Comparison of ENCODE assay signal across 16 cellular contexts in genomic region chr3:70829101-70829500, GRCh38.
DNase-seq lines count a peak whose midpoint lies in the region; ATAC-seq and TF ChIP-seq lines count a peak whose summit lies in the region.
"Had no signal": no experiment of that assay in that cellular context is flagged by ENCODE, and none has a peak within 500 bp of the region (broad histone marks: within the 10 kb centered on the region; RNA-seq: fewer than 3 reads in every experiment).

No MANE protein-coding gene starts in this region.

- in situ Hi-C loops in IMR-90 (cut with MboI; ENCODE audit: low sequenced_read_pairs): no loop called here

- H3K4me1 Mint-ChIP-seq in stimulated activated effector memory CD8-positive, alpha-beta T cell treated with anti-CD3 and anti-CD28 coated beads, Interleukin-12 subunit alpha, Interleukin-12 subunit beta, amount 100 ng/mL, for 72 hours: no peaks in the 10 kb centered on the region
- no peaks in the 10 kb centered on the region for H3K4me1 Mint-ChIP-seq in natural killer cell
- H3K4me1 Mint-ChIP-seq: activated CD4-positive, alpha-beta T cell treated with anti-CD3 and anti-CD28 coated beads for 36 hours had no signal

- H2AFZ ChIP-seq in IMR-90 (replicated peaks; ENCODE audit: low read length, poor library complexity): no peak overlapping the region

- H2BK20ac ChIP-seq in IMR-90 (ENCODE audit: low read depth, low read length): peak overlapping the region; percentile 60

- peak overlapping the region; percentile 29 for H3K18ac ChIP-seq in IMR-90 (ENCODE audit: low read depth, low read length)

- CTCF ChIA-PET in IMR-90 (lab: Yijun Ruan, JAX) (interaction anchor here (0.9 kb wide), 1 partner anchor 16 kb away, joined by 3 read pairs; no protein-coding TSS in a partner anchor), HEK293T (lab: Yijun Ruan, JAX) (no interaction called here)

- dilution Hi-C loops in IMR-90 (cut with HindIII; ENCODE audit: low sequenced_read_pairs, unreplicated experiment): no loop called here

- no CpG with 5 or more reads among the region's 6 CpGs for WGBS in IMR-90 (ENCODE audit: extremely low coverage in 2 of 2, insufficient read length in 1 of 2), 2 experiments

- H3K27me3 ChIP-seq in IMR-90 (ENCODE audit: control insufficient read depth, insufficient read depth, low read length): no peaks in the 10 kb centered on the region
- H3K27me3 ChIP-seq: BLaER1, uterus had no signal

- H4K8ac ChIP-seq in IMR-90 (ENCODE audit: low read depth in 2 of 2, low read length in 2 of 2): peak overlapping the region in 1 of 2 experiments; percentile 37; a peak in 3 of 4 replicates

- no peaks in the 10 kb centered on the region for H3K79me1 ChIP-seq in IMR-90 (ENCODE audit: low read depth in 1 of 2, low read length in 2 of 2)

- POLR2A ChIA-PET in IMR-90 (lab: Charles Lee; ENCODE audit: unreplicated experiment): no interaction called here
- POLR2A ChIA-PET in HEK293T (lab: Yijun Ruan, JAX): no interaction called here

- H2BK120ac ChIP-seq in IMR-90 (ENCODE audit: low read depth, low read length): peak overlapping the region; percentile 36

- peak overlapping the region; percentile 23; the same call in 1 of the 3 replicates for H2BK15ac ChIP-seq in IMR-90 (ENCODE audit: low read depth, low read length)

- TF ChIP-seq CTCF in IMR-90 (conservative IDR thresholded peaks at IDR 0.05; ENCODE audit: low read depth, low read length): no peak
- no peak for TF ChIP-seq CTCF in omental fat pad (IDR thresholded peaks at IDR 0.05)
- TF ChIP-seq CTCF in natural killer cell (IDR thresholded peaks at IDR 0.05): no peak

- H2AK9ac ChIP-seq in IMR-90 (replicated peaks; ENCODE audit: low read depth, low read length, poor library complexity): no peak overlapping the region

- H3K4me3 Mint-ChIP-seq in stimulated activated effector memory CD8-positive, alpha-beta T cell treated with anti-CD3 and anti-CD28 coated beads, Interleukin-12 subunit alpha, Interleukin-12 subunit beta, amount 100 ng/mL, for 72 hours: no peak overlapping the region
- no peak overlapping the region for H3K4me3 Mint-ChIP-seq in natural killer cell
- H3K4me3 Mint-ChIP-seq: activated CD4-positive, alpha-beta T cell treated with anti-CD3 and anti-CD28 coated beads for 36 hours; activated T-cell treated with anti-CD3 and anti-CD28 coated beads, Interleukin-2, amount 50 U/mL, for 24 hours had no signal

- DNase-seq in AG08396 (ENCODE audit: low spot score) (peak; percentile 43), IMR-90 (peak; percentile 88), dermis microvascular lymphatic vessel endothelial cell (ENCODE audit: low read depth in 2 of 2) (peak; percentile 47 to 91), omental fat pad (ENCODE audit: low spot score) (no peak), natural killer cell (no peak), HEK293T (ENCODE audit: extremely low spot score) (no peak)
- no peak for DNase-seq in stimulated activated effector memory CD8-positive, alpha-beta T cell treated with anti-CD3 and anti-CD28 coated beads, Interleukin-12 subunit alpha, Interleukin-12 subunit beta, amount 100 ng/mL, for 72 hours (ENCODE audit: low spot score in 2 of 2)
- DNase-seq: activated CD4-positive, alpha-beta T cell treated with anti-CD3 and anti-CD28 coated beads for 36 hours; activated T-cell treated with anti-CD3 and anti-CD28 coated beads, Interleukin-2, amount 50 U/mL, for 24 hours; amygdala; mesendoderm; posterior cingulate gyrus; stimulated activated CD4-positive, alpha-beta T cell treated with anti-CD3 and anti-CD28 coated beads, Interleukin-1b, Interleukin-23, amount 100 ng/mL, for 48 hours had no signal

- H3K9me1 ChIP-seq in IMR-90 (ENCODE audit: insufficient read depth, low read length): peaks cover 10% of the 10 kb centered on the region; the same call in 1 of the 2 replicates

- H3K27ac ChIP-seq in IMR-90 (ENCODE audit: insufficient read depth, low read length): peak overlapping the region; percentile 64
- H3K27ac ChIP-seq: BLaER1, uterus had no signal

- ATAC-seq in IMR-90 (ENCODE audit: low read depth) (peak; percentile 78), omental fat pad (ENCODE audit: low FRiP score) (peak; percentile 80), GM21619 (IDR thresholded peaks at IDR 0.05; ENCODE audit: unreplicated experiment) (no peak), natural killer cell (no peak)
- no peak for ATAC-seq in stimulated activated effector memory CD8-positive, alpha-beta T cell treated with anti-CD3 and anti-CD28 coated beads, Interleukin-12 subunit alpha, Interleukin-12 subunit beta, amount 100 ng/mL, for 72 hours
- ATAC-seq: activated CD4-positive, alpha-beta T cell treated with anti-CD3 and anti-CD28 coated beads for 36 hours had no signal

- peak overlapping the region; percentile 46 for H3K4me2 ChIP-seq in IMR-90 (ENCODE audit: low read depth, low read length)
- H3K4me2 ChIP-seq: BLaER1 had no signal

- no peak overlapping the region for H3K56ac ChIP-seq in IMR-90 (ENCODE audit: extremely low read depth, insufficient read depth, low read length)

- peaks cover 2% of the 10 kb centered on the region; the same call in 1 of the 2 replicates for H3K9me3 ChIP-seq in IMR-90 (ENCODE audit: control insufficient read depth, insufficient read depth, low read length)
- H3K9me3 ChIP-seq: BLaER1, uterus had no signal

- H2BK5ac ChIP-seq in IMR-90 (ENCODE audit: low read depth, low read length, poor library complexity, severe bottlenecking): peak overlapping the region; percentile 73

- H3K14ac ChIP-seq in IMR-90 (replicated peaks; ENCODE audit: low read depth, low read length): peak overlapping the region; percentile 55; the same call in 1 of the 2 replicates

- no peak overlapping the region; the same call in 1 of the 2 replicates for H4K91ac ChIP-seq in IMR-90 (ENCODE audit: insufficient read depth, low read depth, low read length)

- H3K36me3 ChIP-seq in IMR-90 (ENCODE audit: control insufficient read depth, insufficient read depth, low read length): no peaks in the 10 kb centered on the region
- H3K36me3 ChIP-seq: BLaER1, uterus had no signal

- H3K36me3 Mint-ChIP-seq in stimulated activated effector memory CD8-positive, alpha-beta T cell treated with anti-CD3 and anti-CD28 coated beads, Interleukin-12 subunit alpha, Interleukin-12 subunit beta, amount 100 ng/mL, for 72 hours: no peaks in the 10 kb centered on the region
- H3K36me3 Mint-ChIP-seq in natural killer cell: no peaks in the 10 kb centered on the region

- no peak overlapping the region for H3K23ac ChIP-seq in IMR-90 (ENCODE audit: low read depth, low read length)

- no peak for TF ChIP-seq RAD21 in IMR-90 (IDR thresholded peaks at IDR 0.05; ENCODE audit: low read length)

- peaks cover 6 to 9% of the 10 kb centered on the region in 2 donors for H3K27me3 Mint-ChIP-seq in natural killer cell (ENCODE audit: low read depth in 2 of 2)

- no peak overlapping the region for H4K5ac ChIP-seq in IMR-90 (ENCODE audit: low read depth, low read length)

- no peak for TF ChIP-seq POLR2A in IMR-90 (IDR thresholded peaks at IDR 0.05; ENCODE audit: low read depth, low read length)

- no peaks in the 10 kb centered on the region for H4K20me1 ChIP-seq in IMR-90 (ENCODE audit: insufficient read depth, low read length)
- H4K20me1 ChIP-seq: BLaER1 had no signal

- H3K4ac ChIP-seq in IMR-90 (ENCODE audit: low read depth, low read length): no peak overlapping the region

- no peak overlapping the region for H3K9ac ChIP-seq in IMR-90 (ENCODE audit: low read depth, low read length)
- H3K9ac ChIP-seq: BLaER1 had no signal

- H3K4me3 ChIP-seq in IMR-90 (ENCODE audit: insufficient read depth, low read depth, low read length): no peak overlapping the region
- H3K4me3 ChIP-seq: BLaER1, uterus had no signal

- H3K27ac Mint-ChIP-seq in stimulated activated effector memory CD8-positive, alpha-beta T cell treated with anti-CD3 and anti-CD28 coated beads, Interleukin-12 subunit alpha, Interleukin-12 subunit beta, amount 100 ng/mL, for 72 hours: no peak overlapping the region
- H3K27ac Mint-ChIP-seq in natural killer cell: no peak overlapping the region
- H3K27ac Mint-ChIP-seq: activated CD4-positive, alpha-beta T cell treated with anti-CD3 and anti-CD28 coated beads for 36 hours; activated T-cell treated with anti-CD3 and anti-CD28 coated beads, Interleukin-2, amount 50 U/mL, for 24 hours had no signal

- BruUV-seq in IMR-90 (replicated peaks; lab: Mats Ljungman, UMichigan): no TSS peak

- peaks cover 15% of the 10 kb centered on the region for H3K4me1 ChIP-seq in IMR-90 (ENCODE audit: control insufficient read depth, insufficient read depth, low read length)
- H3K4me1 ChIP-seq: uterus had no signal

- intact Hi-C loops in IMR-90 (cut with micrococcal nuclease) (no loop called here), natural killer cell (cut with micrococcal nuclease) (no loop called here)

- no peak overlapping the region for H2AK5ac ChIP-seq in IMR-90 (ENCODE audit: low read depth, low read length)

- H3K9me3 Mint-ChIP-seq in stimulated activated effector memory CD8-positive, alpha-beta T cell treated with anti-CD3 and anti-CD28 coated beads, Interleukin-12 subunit alpha, Interleukin-12 subunit beta, amount 100 ng/mL, for 72 hours: no peaks in the 10 kb centered on the region
- H3K9me3 Mint-ChIP-seq in natural killer cell: no peaks in the 10 kb centered on the region
- H3K9me3 Mint-ChIP-seq: activated T-cell treated with anti-CD3 and anti-CD28 coated beads, Interleukin-2, amount 50 U/mL, for 24 hours had no signal

TF ChIP-seq in IMR-90, 13 proteins besides CTCF, POLR2A, EP300 and RAD21 (continues in another document):
- TF ChIP-seq FOS (IDR thresholded peaks at IDR 0.05; ENCODE audit: low read depth, low read length): peak; percentile 43; the same call in 1 of the 2 replicates

TF ChIP-seq in HEK293T, 16 proteins besides CTCF, POLR2A, EP300 and RAD21 (continues in another document):
- TF ChIP-seq PKNOX1 (IDR thresholded peaks at IDR 0.05) (no peak), L3MBTL2 (conservative IDR thresholded peaks at IDR 0.05) (no peak), HDGF (IDR thresholded peaks at IDR 0.05; ENCODE audit: borderline replicate concordance) (no peak), BHLHE40 (IDR thresholded peaks at IDR 0.05; ENCODE audit: borderline replicate concordance) (no peak), SP1 (IDR thresholded peaks at IDR 0.05) (no peak), ELF4 (IDR thresholded peaks at IDR 0.05) (no peak), TARDBP (IDR thresholded peaks at IDR 0.05) (no peak), NFRKB (IDR thresholded peaks at IDR 0.05) (no peak), CTBP1 (IDR thresholded peaks at IDR 0.05; ENCODE audit: borderline replicate concordance) (no peak), ARNT (IDR thresholded peaks at IDR 0.05) (no peak), ZNF384 (IDR thresholded peaks at IDR 0.05) (no peak), FOXA1 (IDR thresholded peaks at IDR 0.05) (no peak)

Comparison
In these comparisons a context has a peak if more than half of its experiments do, and no peak if none do; other contexts are left out.
1. DNase-seq: peak in AG08396 (single experiment), IMR-90 (single experiment) and dermis microvascular lymphatic vessel endothelial cell (2 of 2); none in omental fat pad (single experiment), stimulated activated effector memory CD8-positive, alpha-beta T cell treated with anti-CD3 and anti-CD28 coated beads, Interleukin-12 subunit alpha, Interleukin-12 subunit beta, amount 100 ng/mL, for 72 hours (0 of 2), natural killer cell (single experiment) and HEK293T (single experiment).
2. ATAC-seq: peak in IMR-90 (single experiment) and omental fat pad (single experiment); none in stimulated activated effector memory CD8-positive, alpha-beta T cell treated with anti-CD3 and anti-CD28 coated beads, Interleukin-12 subunit alpha, Interleukin-12 subunit beta, amount 100 ng/mL, for 72 hours (single experiment), GM21619 (single experiment) and natural killer cell (0 of 3).